Comparison of ENCODE assay signal across 9 cellular contexts in the genomic region with DNA sequence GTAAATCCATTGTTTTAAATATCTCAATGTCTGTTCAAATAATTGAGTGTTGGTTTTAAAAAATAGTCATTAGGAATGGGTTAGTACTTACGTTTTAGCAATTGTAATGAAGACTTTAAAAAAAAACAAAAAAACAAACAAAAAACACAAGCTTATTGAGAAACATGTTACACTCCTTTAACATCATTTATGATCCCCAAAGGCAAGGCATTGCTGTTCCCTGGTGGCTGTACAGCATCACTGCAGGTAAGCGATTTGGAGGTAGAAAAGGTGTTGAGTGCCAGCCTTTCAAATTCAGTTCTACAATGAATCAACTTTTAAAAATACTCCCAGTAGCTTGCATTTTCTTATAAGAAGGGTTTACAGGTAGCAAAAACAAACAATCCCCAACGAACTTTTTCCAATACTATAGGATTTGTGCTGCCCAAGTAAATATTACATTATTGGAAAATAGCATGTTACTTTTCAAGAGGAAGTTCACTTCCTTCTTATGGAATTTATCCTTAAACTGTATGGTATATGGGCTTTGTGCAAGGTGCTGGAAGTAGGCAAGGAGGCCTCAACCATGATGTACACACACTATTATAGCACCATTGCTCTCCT. TPM values are rescaled to one million over a fixed set of nuclear protein-coding genes. Genes with fewer than 3 reads are reported as not detected.
DNase-seq lines count a peak whose midpoint lies in the region; ATAC-seq and TF ChIP-seq lines count a peak whose summit lies in the region.
"Had no signal": no experiment of that assay in that cellular context is flagged by ENCODE, and none has a peak within 500 bp of the region (broad histone marks: within the 10 kb centered on the region; RNA-seq: fewer than 3 reads in every experiment).

No MANE protein-coding gene starts in this region.

- H3K4me1 Mint-ChIP-seq in T-helper 2 cell treated with Interferon-gamma antibody and Interleukin-4, amounts not matched to agents 5 μg/mL and 100 μg/mL, for 36 hours (ENCODE audit: low read depth) = no peaks in the 10 kb centered on the region
- peaks cover 23% of the 10 kb centered on the region for H3K4me1 Mint-ChIP-seq in brain
- H3K4me1 Mint-ChIP-seq: activated naive CD4-positive, alpha-beta T cell treated with anti-CD3 and anti-CD28 coated beads, Interleukin-2, amount 50 U/mL, for 24 hours had no signal

- no peaks in the 10 kb centered on the region for H3K9me3 Mint-ChIP-seq in T-helper 2 cell treated with Interferon-gamma antibody and Interleukin-4, amounts not matched to agents 5 μg/mL and 100 μg/mL, for 36 hours
- H3K9me3 Mint-ChIP-seq in brain = no peaks in the 10 kb centered on the region
- H3K9me3 Mint-ChIP-seq: activated naive CD4-positive, alpha-beta T cell treated with anti-CD3 and anti-CD28 coated beads, Interleukin-2, amount 50 U/mL, for 24 hours had no signal

- no peak overlapping the region for H3K27ac Mint-ChIP-seq in T-helper 2 cell treated with Interferon-gamma antibody and Interleukin-4, amounts not matched to agents 5 μg/mL and 100 μg/mL, for 36 hours
- peak overlapping the region in 1 of 5 experiments; percentile 36 for H3K27ac Mint-ChIP-seq in brain
- H3K27ac Mint-ChIP-seq: activated naive CD4-positive, alpha-beta T cell treated with anti-CD3 and anti-CD28 coated beads, Interleukin-2, amount 50 U/mL, for 24 hours had no signal

- peaks cover 30% of the 10 kb centered on the region for H3K27me3 Mint-ChIP-seq in T-helper 2 cell treated with Interferon-gamma antibody and Interleukin-4, amounts not matched to agents 5 μg/mL and 100 μg/mL, for 36 hours (ENCODE audit: low read depth)
- H3K27me3 Mint-ChIP-seq in brain = no peaks in the 10 kb centered on the region

- H3K36me3 Mint-ChIP-seq in T-helper 2 cell treated with Interferon-gamma antibody and Interleukin-4, amounts not matched to agents 5 μg/mL and 100 μg/mL, for 36 hours (ENCODE audit: low read depth) = no peaks in the 10 kb centered on the region
- no peaks in the 10 kb centered on the region for H3K36me3 Mint-ChIP-seq in brain
- H3K36me3 Mint-ChIP-seq: activated naive CD4-positive, alpha-beta T cell treated with anti-CD3 and anti-CD28 coated beads, Interleukin-2, amount 50 U/mL, for 24 hours had no signal

- ATAC-seq in GM21723 (IDR thresholded peaks at IDR 0.05; ENCODE audit: unreplicated experiment) (peak; percentile 81), HG03139 (IDR thresholded peaks at IDR 0.05; ENCODE audit: unreplicated experiment) (no peak)

- DNase-seq in T-helper 2 cell (peak in 3 of 5 experiments; percentile 3 to 48 (median 4)), NCI-H2029 (lab: John Stamatoyannopoulos, UW) (peak; percentile 13), lung microvascular endothelial cell (ENCODE audit: low read depth in 2 of 2) (peak; percentile 24 to 48), globus pallidus (ENCODE audit: low spot score) (no peak)
- no peak for DNase-seq in T-helper 2 cell treated with Interferon-gamma antibody and Interleukin-4, amounts not matched to agents 5 μg/mL and 100 μg/mL, for 36 hours (ENCODE audit: low spot score)

- TF ChIP-seq CTCF in brain (conservative IDR thresholded peaks at IDR 0.05) = peak; percentile 52 to 67

- H3K4me3 Mint-ChIP-seq in T-helper 2 cell treated with Interferon-gamma antibody and Interleukin-4, amounts not matched to agents 5 μg/mL and 100 μg/mL, for 36 hours = no peak overlapping the region
- no peak overlapping the region for H3K4me3 Mint-ChIP-seq in brain
- H3K4me3 Mint-ChIP-seq: activated naive CD4-positive, alpha-beta T cell treated with anti-CD3 and anti-CD28 coated beads, Interleukin-2, amount 50 U/mL, for 24 hours had no signal

RNA-seq across cellular contexts. Expression of gene CNRIP1, which starts 27.5 kb away (rescaled TPM):
- polyA plus RNA-seq in brain (ENCODE audit: insufficient read depth, low read depth, low replicate concordance) = 32.8 TPM
- 36.9 and 39.9 TPM in 2 replicates for total RNA-seq in lung microvascular endothelial cell

RNA-seq across cellular contexts. Expression of gene PPP3R1, which starts 39.9 kb away (rescaled TPM):
- polyA plus RNA-seq in brain (ENCODE audit: insufficient read depth, low read depth, low replicate concordance) = 69.5 TPM
- total RNA-seq in lung microvascular endothelial cell = 15.7 and 18.3 TPM in 2 replicates

Comparison
In these comparisons a context has a peak if more than half of its experiments do, and no peak if none do; other contexts are left out.
1. DNase-seq: peak in T-helper 2 cell (3 of 5), NCI-H2029 (single experiment) and lung microvascular endothelial cell (2 of 2); none in T-helper 2 cell treated with Interferon-gamma antibody and Interleukin-4, amounts not matched to agents 5 μg/mL and 100 μg/mL, for 36 hours (single experiment) and globus pallidus (single experiment).